In genomic region chr3:111819912-111820311, GRCh38 we compare ENCODE assay signal across 22 cellular contexts. TPM values are rescaled to one million over a fixed set of nuclear protein-coding genes. Genes with fewer than 3 reads are reported as not detected.
DNase-seq lines count a peak whose midpoint lies in the region; FAIRE-seq and TF ChIP-seq lines count a peak whose summit lies in the region.
"Had no signal": no experiment of that assay in that cellular context is flagged by ENCODE, and none has a peak within 500 bp of the region (broad histone marks: within the 10 kb centered on the region; RNA-seq: fewer than 3 reads in every experiment).

No MANE protein-coding gene starts in this region.

- intact Hi-C loops in activated CD4-positive, alpha-beta T cell treated with anti-CD3 and anti-CD28 coated beads, Interleukin-2, amount 10 ng/mL, durations not matched to agents 24 days and 14 days (cut with micrococcal nuclease) = no loop called here
- intact Hi-C loops in CD14-positive monocyte (cut with micrococcal nuclease) = no loop called here

- POLR2A ChIA-PET in CD8-positive, alpha-beta memory T cell (lab: Charles Lee) = no interaction called here

- no peaks in the 10 kb centered on the region for H3K4me1 Mint-ChIP-seq in activated CD4-positive, alpha-beta T cell treated with anti-CD3 and anti-CD28 coated beads, Interleukin-2, amount 10 ng/mL, durations not matched to agents 24 days and 14 days
- no peaks in the 10 kb centered on the region for H3K4me1 Mint-ChIP-seq in CD14-positive monocyte
- H3K4me1 Mint-ChIP-seq in CD8-positive, alpha-beta memory T cell = no peaks in the 10 kb centered on the region
- H3K4me1 Mint-ChIP-seq: B cell had no signal

- peak; percentile 79 for FAIRE-seq in RCC 7860 (lab: Jason Lieb, UNC)
- FAIRE-seq: A204.1, GM12892, H1 had no signal

- no peak overlapping the region for H3K27ac Mint-ChIP-seq in activated CD4-positive, alpha-beta T cell treated with anti-CD3 and anti-CD28 coated beads, Interleukin-2, amount 10 ng/mL, durations not matched to agents 24 days and 14 days
- no peak overlapping the region for H3K27ac Mint-ChIP-seq in CD14-positive monocyte
- no peak overlapping the region for H3K27ac Mint-ChIP-seq in CD8-positive, alpha-beta memory T cell
- H3K27ac Mint-ChIP-seq: B cell; CD4-positive, alpha-beta T cell had no signal

- H3K9me3 ChIP-seq in CD8-positive, alpha-beta memory T cell (ENCODE audit: low read length) = no peaks in the 10 kb centered on the region

- H3K4me3 Mint-ChIP-seq in activated CD4-positive, alpha-beta T cell treated with anti-CD3 and anti-CD28 coated beads, Interleukin-2, amount 10 ng/mL, durations not matched to agents 24 days and 14 days = no peak overlapping the region
- H3K4me3 Mint-ChIP-seq in CD14-positive monocyte = no peak overlapping the region
- no peak overlapping the region for H3K4me3 Mint-ChIP-seq in CD8-positive, alpha-beta memory T cell
- H3K4me3 Mint-ChIP-seq: B cell; CD4-positive, alpha-beta T cell had no signal

- no peak overlapping the region for H3K4me3 ChIP-seq in CD8-positive, alpha-beta memory T cell (ENCODE audit: low read length)
- H3K4me3 ChIP-seq: BLaER1, GM23248 had no signal

- peaks cover 4% of the 10 kb centered on the region for H3K27me3 Mint-ChIP-seq in activated CD4-positive, alpha-beta T cell treated with anti-CD3 and anti-CD28 coated beads, Interleukin-2, amount 10 ng/mL, durations not matched to agents 24 days and 14 days
- H3K27me3 Mint-ChIP-seq in CD14-positive monocyte (ENCODE audit: low read depth in 3 of 3) = no peaks in the 10 kb centered on the region
- peaks cover 0 to 4% of the 10 kb centered on the region in 2 donors for H3K27me3 Mint-ChIP-seq in CD8-positive, alpha-beta memory T cell
- H3K27me3 Mint-ChIP-seq: CD4-positive, alpha-beta T cell had no signal

- no peaks in the 10 kb centered on the region for H3K36me3 ChIP-seq in CD8-positive, alpha-beta memory T cell (ENCODE audit: insufficient read depth, low read length)
- H3K36me3 ChIP-seq: BLaER1 had no signal

- TF ChIP-seq CTCF in CD14-positive monocyte (IDR thresholded peaks at IDR 0.05) = no peak

- DNase-seq in activated CD4-positive, alpha-beta T cell treated with anti-CD3 and anti-CD28 coated beads, Interleukin-2, amount 10 ng/mL, durations not matched to agents 24 days and 14 days = peak; percentile 23
- no peak for DNase-seq in activated CD4-positive, alpha-beta T cell treated with anti-CD3 and anti-CD28 coated beads for 48 hours
- DNase-seq in RCC 7860 (ENCODE audit: low spot score) = peak; percentile 54
- peak; percentile 59 for DNase-seq in glomerular visceral epithelial cell (ENCODE audit: extremely low spot score)
- DNase-seq in CD14-positive monocyte (ENCODE audit: low spot score) = no peak
- DNase-seq in CD8-positive, alpha-beta memory T cell = no peak
- DNase-seq: Calu3; CD4-positive, alpha-beta T cell; COR-L47; DMS53; DMS79 treated with DMSO at 0.1 percent for 48 hours; GM23248; H7; HCEC 1CT had no signal

- CTCF ChIA-PET in CD8-positive, alpha-beta memory T cell (lab: Charles Lee) = no interaction called here

- no peak overlapping the region for H3K27ac ChIP-seq in CD8-positive, alpha-beta memory T cell (ENCODE audit: low read depth, low read length)
- H3K27ac ChIP-seq: 22Rv1, BLaER1, C4-2B, GM23248 had no signal

- H3K9me3 Mint-ChIP-seq in activated CD4-positive, alpha-beta T cell treated with anti-CD3 and anti-CD28 coated beads, Interleukin-2, amount 10 ng/mL, durations not matched to agents 24 days and 14 days = peaks cover 17% of the 10 kb centered on the region
- H3K9me3 Mint-ChIP-seq in CD14-positive monocyte = peaks cover 11 to 43% (median 25%) of the 10 kb centered on the region in 7 donors
- peaks cover 5 to 27% (median 24%) of the 10 kb centered on the region in 5 donors for H3K9me3 Mint-ChIP-seq in CD8-positive, alpha-beta memory T cell

- no peaks in the 10 kb centered on the region for H3K4me1 ChIP-seq in CD8-positive, alpha-beta memory T cell (ENCODE audit: insufficient read depth, low read length)

- no peaks in the 10 kb centered on the region for H3K27me3 ChIP-seq in CD8-positive, alpha-beta memory T cell (ENCODE audit: insufficient read depth, low read length, poor library complexity, severe bottlenecking)
- H3K27me3 ChIP-seq: BLaER1 had no signal

- no peaks in the 10 kb centered on the region for H3K36me3 Mint-ChIP-seq in activated CD4-positive, alpha-beta T cell treated with anti-CD3 and anti-CD28 coated beads, Interleukin-2, amount 10 ng/mL, durations not matched to agents 24 days and 14 days (ENCODE audit: low read depth)
- H3K36me3 Mint-ChIP-seq in CD14-positive monocyte = no peaks in the 10 kb centered on the region
- peaks cover 0 to 44% (median 8%) of the 10 kb centered on the region in 3 donors for H3K36me3 Mint-ChIP-seq in CD8-positive, alpha-beta memory T cell

RNA-seq across cellular contexts. Expression of gene PHLDB2, which starts 39.2 kb away (rescaled TPM):
- total RNA-seq in activated CD4-positive, alpha-beta T cell treated with anti-CD3 and anti-CD28 coated beads, Interleukin-2, amount 10 ng/mL, durations not matched to agents 24 days and 14 days = 0.45 and 0.98 TPM in 2 replicates
- polyA plus RNA-seq in CD14-positive monocyte = under 1 TPM in 1 of 2 donors, not detected in 1; 0.08 TPM
- total RNA-seq in CD8-positive, alpha-beta memory T cell = 1 to 10 TPM; 1.9 to 2.2 TPM
- polyA plus RNA-seq in CD8-positive, alpha-beta memory T cell = 8.1 TPM
- total RNA-seq: G401 had no signal

Comparison
In these comparisons a context has a peak if more than half of its experiments do, and no peak if none do; other contexts are left out.
1. DNase-seq: peak in activated CD4-positive, alpha-beta T cell treated with anti-CD3 and anti-CD28 coated beads, Interleukin-2, amount 10 ng/mL, durations not matched to agents 24 days and 14 days (single experiment), RCC 7860 (single experiment) and glomerular visceral epithelial cell (single experiment); none in activated CD4-positive, alpha-beta T cell treated with anti-CD3 and anti-CD28 coated beads for 48 hours (single experiment), CD14-positive monocyte (single experiment) and CD8-positive, alpha-beta memory T cell (0 of 5).